12 cellular contexts compared by ENCODE assay signal in genomic region chr18:28087173-28087563, GRCh38.
DNase-seq lines count a peak whose midpoint lies in the region; ATAC-seq and TF ChIP-seq lines count a peak whose summit lies in the region.
"Had no signal": no experiment of that assay in that cellular context is flagged by ENCODE, and none has a peak within 500 bp of the region (broad histone marks: within the 10 kb centered on the region; RNA-seq: fewer than 3 reads in every experiment).

No MANE protein-coding gene starts in this region.

- H3K9me3 Mint-ChIP-seq in brain = no peaks in the 10 kb centered on the region
- peaks cover 12 to 13% of the 10 kb centered on the region in 2 donors for H3K9me3 Mint-ChIP-seq in activated naive CD4-positive, alpha-beta T cell treated with anti-CD3 and anti-CD28 coated beads, Interleukin-2, amount 50 U/mL, for 72 hours
- peaks cover 14% of the 10 kb centered on the region for H3K9me3 Mint-ChIP-seq in activated T-cell treated with anti-CD3 and anti-CD28 coated beads, Interleukin-2, amount 50 U/mL, for 24 hours

- peak overlapping the region; percentile 7 to 89 (median 77) for H3K27ac Mint-ChIP-seq in brain
- H3K27ac Mint-ChIP-seq in activated naive CD4-positive, alpha-beta T cell treated with anti-CD3 and anti-CD28 coated beads, Interleukin-2, amount 50 U/mL, for 72 hours = no peak overlapping the region
- H3K27ac Mint-ChIP-seq in activated T-cell treated with anti-CD3 and anti-CD28 coated beads, Interleukin-2, amount 50 U/mL, for 24 hours = no peak overlapping the region
- H3K27ac Mint-ChIP-seq: activated CD4-positive, alpha-beta memory T cell treated with anti-CD3 and anti-CD28 coated beads, Interleukin-2, amount 10 ng/mL, durations not matched to agents 7 days and 5 days had no signal

- DNase-seq in DMS 273 (lab: John Stamatoyannopoulos, UW; ENCODE audit: unreplicated experiment) = peak; percentile 11
- no peak for DNase-seq in DMS 273 treated with DMSO at 0.1 percent for 48 hours (lab: John Stamatoyannopoulos, UW)
- DNase-seq in left colon = peak in 1 of 2 donors; percentile 18
- DNase-seq in superior temporal gyrus (ENCODE audit: extremely low spot score) = peak; percentile 76
- DNase-seq in activated naive CD4-positive, alpha-beta T cell treated with anti-CD3 and anti-CD28 coated beads, Interleukin-2, amount 50 U/mL, for 72 hours (ENCODE audit: low spot score in 2 of 2) = no peak
- no peak for DNase-seq in activated T-cell treated with anti-CD3 and anti-CD28 coated beads, Interleukin-2, amount 50 U/mL, for 24 hours
- DNase-seq in KG1 (lab: John Stamatoyannopoulos, UW) = no peak
- DNase-seq: activated CD4-positive, alpha-beta memory T cell treated with anti-CD3 and anti-CD28 coated beads, Interleukin-2, amount 10 ng/mL, durations not matched to agents 7 days and 5 days; GDM1; stimulated activated CD4-positive, alpha-beta T cell treated with anti-CD3 and anti-CD28 coated beads, Interleukin-2, amount 100 ng/mL, for 24 hours; tibial artery had no signal

- peak overlapping the region; percentile 41 to 73 (median 65) for H3K4me3 Mint-ChIP-seq in brain
- H3K4me3 Mint-ChIP-seq in activated T-cell treated with anti-CD3 and anti-CD28 coated beads, Interleukin-2, amount 50 U/mL, for 24 hours = no peak overlapping the region
- H3K4me3 Mint-ChIP-seq: activated CD4-positive, alpha-beta memory T cell treated with anti-CD3 and anti-CD28 coated beads, Interleukin-2, amount 10 ng/mL, durations not matched to agents 7 days and 5 days had no signal

- peaks cover 3% of the 10 kb centered on the region for H3K27me3 Mint-ChIP-seq in brain
- H3K27me3 Mint-ChIP-seq in activated T-cell treated with anti-CD3 and anti-CD28 coated beads, Interleukin-2, amount 50 U/mL, for 24 hours = no peaks in the 10 kb centered on the region
- H3K27me3 Mint-ChIP-seq: activated CD4-positive, alpha-beta memory T cell treated with anti-CD3 and anti-CD28 coated beads, Interleukin-2, amount 10 ng/mL, durations not matched to agents 7 days and 5 days had no signal

- H3K4me1 Mint-ChIP-seq in brain = peaks cover 95% of the 10 kb centered on the region
- H3K4me1 Mint-ChIP-seq in activated T-cell treated with anti-CD3 and anti-CD28 coated beads, Interleukin-2, amount 50 U/mL, for 24 hours (ENCODE audit: low read depth) = no peaks in the 10 kb centered on the region
- H3K4me1 Mint-ChIP-seq: activated CD4-positive, alpha-beta memory T cell treated with anti-CD3 and anti-CD28 coated beads, Interleukin-2, amount 10 ng/mL, durations not matched to agents 7 days and 5 days had no signal

- H3K36me3 Mint-ChIP-seq in brain = peaks cover 4% of the 10 kb centered on the region
- H3K36me3 Mint-ChIP-seq in activated naive CD4-positive, alpha-beta T cell treated with anti-CD3 and anti-CD28 coated beads, Interleukin-2, amount 50 U/mL, for 72 hours = no peaks in the 10 kb centered on the region
- no peaks in the 10 kb centered on the region for H3K36me3 Mint-ChIP-seq in activated T-cell treated with anti-CD3 and anti-CD28 coated beads, Interleukin-2, amount 50 U/mL, for 24 hours (ENCODE audit: low read depth)

- intact Hi-C loops in left colon (cut with DNase I, micrococcal nuclease) = no loop called here

- TF ChIP-seq CTCF in brain (conservative IDR thresholded peaks at IDR 0.05) = no peak

- ATAC-seq in left colon = peak; percentile 70
- no peak for ATAC-seq in activated naive CD4-positive, alpha-beta T cell treated with anti-CD3 and anti-CD28 coated beads, Interleukin-2, amount 50 U/mL, for 72 hours

Comparison
In these comparisons a context has a peak if more than half of its experiments do, and no peak if none do; other contexts are left out.
1. DNase-seq: peak in DMS 273 (single experiment) and superior temporal gyrus (single experiment); none in DMS 273 treated with DMSO at 0.1 percent for 48 hours (single experiment), activated naive CD4-positive, alpha-beta T cell treated with anti-CD3 and anti-CD28 coated beads, Interleukin-2, amount 50 U/mL, for 72 hours (0 of 2), activated T-cell treated with anti-CD3 and anti-CD28 coated beads, Interleukin-2, amount 50 U/mL, for 24 hours (single experiment) and KG1 (single experiment).
2. H3K27ac Mint-ChIP-seq: peak in brain (5 of 5); none in activated naive CD4-positive, alpha-beta T cell treated with anti-CD3 and anti-CD28 coated beads, Interleukin-2, amount 50 U/mL, for 72 hours (0 of 2) and activated T-cell treated with anti-CD3 and anti-CD28 coated beads, Interleukin-2, amount 50 U/mL, for 24 hours (single experiment).